13 cellular contexts compared by ENCODE assay signal in genomic region chr11:2669926-2670469, GRCh38.
"Had no signal": no experiment of that assay in that cellular context is flagged by ENCODE, and none has a peak within 500 bp of the region (broad histone marks: within the 10 kb centered on the region; RNA-seq: fewer than 3 reads in every experiment).

No MANE protein-coding gene starts in this region.

- H3K4me3 Mint-ChIP-seq: activated CD4-positive, alpha-beta T cell treated with anti-CD3 and anti-CD28 coated beads, Interleukin-2, amount 10 ng/mL, durations not matched to agents 7 days and 5 days; naive thymus-derived CD8-positive, alpha-beta T cell; stimulated activated memory B cell treated with anti-CD40 and anti-IgM and Interleukin-4, amounts not matched to agents 10 μg/mL and 1 μg/mL and 100 μg/mL, for 72 hours had no signal

- DNase-seq: activated CD4-positive, alpha-beta T cell treated with anti-CD3 and anti-CD28 coated beads, Interleukin-2, amount 10 ng/mL, durations not matched to agents 7 days and 5 days; activated naive CD4-positive, alpha-beta T cell treated with anti-CD3 and anti-CD28 coated beads, Interleukin-2, amount 50 U/mL, for 16 hours; left lung; mucosa of descending colon; stimulated activated CD4-positive, alpha-beta T cell treated with anti-CD3 and anti-CD28 coated beads, Interleukin-12 subunit alpha, Interleukin-12 subunit beta, amount 100 ng/mL, for 4 hours; substantia nigra; SW 1271; upper lobe of left lung had no signal

- ATAC-seq: esophagus mucosa; left lung; mucosa of descending colon; naive thymus-derived CD8-positive, alpha-beta T cell; stimulated activated memory B cell treated with anti-CD40 and anti-IgM and Interleukin-4, amounts not matched to agents 10 μg/mL and 1 μg/mL and 100 μg/mL, for 72 hours had no signal

- H3K27ac Mint-ChIP-seq: activated CD4-positive, alpha-beta T cell treated with anti-CD3 and anti-CD28 coated beads, Interleukin-2, amount 10 ng/mL, durations not matched to agents 7 days and 5 days; stimulated activated memory B cell treated with anti-CD40 and anti-IgM and Interleukin-4, amounts not matched to agents 10 μg/mL and 1 μg/mL and 100 μg/mL, for 72 hours had no signal

- H3K27me3 ChIP-seq: hepatocyte, left lung, SJSA1, upper lobe of left lung had no signal

- H3K4me1 Mint-ChIP-seq: activated CD4-positive, alpha-beta T cell treated with anti-CD3 and anti-CD28 coated beads, Interleukin-2, amount 10 ng/mL, durations not matched to agents 7 days and 5 days had no signal

- H3K27ac ChIP-seq: left lung, SJSA1, upper lobe of left lung had no signal

- H3K36me3 ChIP-seq: left lung, upper lobe of left lung had no signal

- H3K27me3 Mint-ChIP-seq: activated CD4-positive, alpha-beta T cell treated with anti-CD3 and anti-CD28 coated beads, Interleukin-2, amount 10 ng/mL, durations not matched to agents 7 days and 5 days; naive thymus-derived CD8-positive, alpha-beta T cell; stimulated activated memory B cell treated with anti-CD40 and anti-IgM and Interleukin-4, amounts not matched to agents 10 μg/mL and 1 μg/mL and 100 μg/mL, for 72 hours had no signal

- H3K9me3 ChIP-seq: left lung, mucosa of descending colon, SJSA1, upper lobe of left lung had no signal

- H3K9me3 Mint-ChIP-seq: activated CD4-positive, alpha-beta T cell treated with anti-CD3 and anti-CD28 coated beads, Interleukin-2, amount 10 ng/mL, durations not matched to agents 7 days and 5 days; naive thymus-derived CD8-positive, alpha-beta T cell; stimulated activated memory B cell treated with anti-CD40 and anti-IgM and Interleukin-4, amounts not matched to agents 10 μg/mL and 1 μg/mL and 100 μg/mL, for 72 hours had no signal

- H3K4me3 ChIP-seq: hepatocyte, left lung, mucosa of descending colon, SJSA1, upper lobe of left lung had no signal
